Comparison of ENCODE assay signal across 23 cellular contexts in the genomic region with DNA sequence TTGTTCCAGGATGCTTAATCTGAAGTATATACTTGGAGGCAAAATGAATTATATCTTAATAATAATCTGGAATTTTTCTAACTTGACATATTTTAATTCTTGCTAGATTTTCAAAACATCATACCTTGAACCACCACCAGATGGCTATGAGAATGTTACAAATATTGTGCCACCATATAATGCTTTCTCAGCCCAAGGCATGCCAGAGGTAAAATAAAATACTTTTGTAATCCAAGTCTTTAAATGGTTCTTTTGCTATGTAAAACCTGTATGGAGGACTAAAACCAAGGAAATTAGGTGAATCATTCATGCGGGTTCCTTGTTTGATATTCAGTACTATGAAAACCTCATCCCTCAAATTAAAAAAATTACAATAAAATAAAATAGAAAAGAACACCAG. TPM values are rescaled to one million over a fixed set of nuclear protein-coding genes. Genes with fewer than 3 reads are reported as not detected.
A peak's percentile ranks its signal among the peaks of the same experiment; 100 is the strongest.
DNase-seq lines count a peak whose midpoint lies in the region; ATAC-seq, FAIRE-seq and TF ChIP-seq lines count a peak whose summit lies in the region.
"Had no signal": no experiment of that assay in that cellular context is flagged by ENCODE, and none has a peak within 500 bp of the region (broad histone marks: within the 10 kb centered on the region; RNA-seq: fewer than 3 reads in every experiment).

No MANE protein-coding gene starts in this region.

- no peak overlapping the region for H3K4ac ChIP-seq in IMR-90 (ENCODE audit: low read depth, low read length)

- no peak for FAIRE-seq in HepG2 (lab: Jason Lieb, UNC)

- H3K27me3 ChIP-seq in IMR-90 (ENCODE audit: control insufficient read depth, insufficient read depth, low read length), result no peaks in the 10 kb centered on the region
- no peaks in the 10 kb centered on the region for H3K27me3 ChIP-seq in HepG2 (ENCODE audit: control insufficient read depth in 1 of 2, insufficient read depth in 2 of 2, low read length in 2 of 2)
- H3K27me3 ChIP-seq: adrenal gland, SJSA1, transverse colon had no signal

- H3K23ac ChIP-seq in IMR-90 (ENCODE audit: low read depth, low read length), result no peak overlapping the region

- H2BK120ac ChIP-seq in IMR-90 (ENCODE audit: low read depth, low read length), result no peak overlapping the region

- no peak overlapping the region for H4K5ac ChIP-seq in IMR-90 (ENCODE audit: low read depth, low read length)

- H2AFZ ChIP-seq in IMR-90 (replicated peaks; ENCODE audit: low read length, poor library complexity) (no peak overlapping the region), HepG2 (ENCODE audit: low read length) (no peak overlapping the region)

- no peaks in the 10 kb centered on the region for H3K9me1 ChIP-seq in IMR-90 (ENCODE audit: insufficient read depth, low read length)

- CTCF ChIA-PET in IMR-90 (lab: Yijun Ruan, JAX) (no interaction called here), HepG2 (lab: Yijun Ruan, JAX; ENCODE audit: low intra/inter-chr PET ratio, low total read pairs) (no interaction called here)

- no peak overlapping the region for H3K14ac ChIP-seq in IMR-90 (replicated peaks; ENCODE audit: low read depth, low read length)

- DNase-seq in IMR-90 (no peak), OCI-M1 (lab: John Stamatoyannopoulos, UW) (peak; percentile 50), fibroblast of peridontal ligament (ENCODE audit: extremely low read depth) (peak; percentile 2), retinal pigment epithelial cell (ENCODE audit: low read depth) (no peak), NCI-H187 (lab: John Stamatoyannopoulos, UW) (no peak), NCI-H226 (no peak), HepG2 (ENCODE audit: low spot score) (no peak)
- DNase-seq: activated CD4-positive, alpha-beta memory T cell treated with anti-CD3 and anti-CD28 coated beads for 36 hours; activated gamma-delta T cell treated with Interleukin-2 at 50 U/mL for 16 hours; adrenal gland; AML-193; left colon; NCI-H1417; NCI-H526; psoas muscle; stimulated activated CD4-positive, alpha-beta T cell treated with anti-CD3 and anti-CD28 coated beads, Interleukin-2, amount 100 ng/mL, for 48 hours; stimulated activated naive CD8-positive, alpha-beta T cell treated with anti-CD3 and anti-CD28 coated beads, Interleukin-15, Interleukin-2, amounts not matched to agents 100 U/mL and 50 U/mL, for 24 hours; transverse colon; WERI-Rb-1 had no signal

- no peak overlapping the region for H2AK9ac ChIP-seq in IMR-90 (replicated peaks; ENCODE audit: low read depth, low read length, poor library complexity)

- H3K18ac ChIP-seq in IMR-90 (ENCODE audit: low read depth, low read length), result no peak overlapping the region

- in situ Hi-C loops in IMR-90 (cut with MboI; ENCODE audit: low sequenced_read_pairs), result no loop called here
- in situ Hi-C loops in HepG2 (cut with HindIII; ENCODE audit: extremely low pct_ligation_motif_present, low pct_unique_long_range_greater_than_20kb), result no loop called here

- H3K9me3 ChIP-seq in IMR-90 (ENCODE audit: control insufficient read depth, insufficient read depth, low read length) (no peaks in the 10 kb centered on the region), HepG2 (ENCODE audit: low read length) (no peaks in the 10 kb centered on the region)
- H3K9me3 ChIP-seq: adrenal gland, psoas muscle, SJSA1, transverse colon had no signal

- H3K4me3 ChIP-seq in IMR-90 (ENCODE audit: insufficient read depth, low read depth, low read length) (no peak overlapping the region), retinal pigment epithelial cell (ENCODE audit: low read length) (no peak overlapping the region), HepG2 (replicated peaks in 1 of 3; ENCODE audit: insufficient read depth in 1 of 3, low read depth in 2 of 3, low read length in 3 of 3) (no peak overlapping the region)
- H3K4me3 ChIP-seq: adrenal gland, psoas muscle, SJSA1, skin epidermis, transverse colon had no signal

- POLR2A ChIA-PET in IMR-90 (lab: Charles Lee; ENCODE audit: unreplicated experiment), result no interaction called here
- POLR2A ChIA-PET in HepG2 (lab: Yijun Ruan, JAX), result no interaction called here

- H3K4me2 ChIP-seq in IMR-90 (ENCODE audit: low read depth, low read length) (no peak overlapping the region), HepG2 (ENCODE audit: low read depth, low read length) (no peak overlapping the region)

- no peak overlapping the region for H2BK5ac ChIP-seq in IMR-90 (ENCODE audit: low read depth, low read length, poor library complexity, severe bottlenecking)

- H3K27ac ChIP-seq in IMR-90 (ENCODE audit: insufficient read depth, low read length), result no peak overlapping the region
- H3K27ac ChIP-seq in HepG2 (ENCODE audit: extremely low read length, insufficient read depth, low read length), result no peak overlapping the region
- H3K27ac ChIP-seq: adrenal gland, psoas muscle, SJSA1, skin epidermis, transverse colon, WERI-Rb-1 had no signal

- no peak for TF ChIP-seq EP300 in HepG2 (IDR thresholded peaks at IDR 0.05; ENCODE audit: low read depth in 2 of 2, low read length in 2 of 2)
- TF ChIP-seq EP300 in HepG2 (CRISPR knock-in tag; IDR thresholded peaks at IDR 0.05; ENCODE audit: borderline replicate concordance), result no peak

- TF ChIP-seq CTCF in IMR-90 (conservative IDR thresholded peaks at IDR 0.05; ENCODE audit: low read depth, low read length) (0 out of 2 replicates have a peak, but pooled peaks have one; percentile 17), retinal pigment epithelial cell (conservative IDR thresholded peaks at IDR 0.05; ENCODE audit: low read depth, low read length) (peak; percentile 35), HepG2 (CRISPR knock-in tag; IDR thresholded peaks at IDR 0.05) (no peak)

- TF ChIP-seq POLR2A in IMR-90 (IDR thresholded peaks at IDR 0.05; ENCODE audit: low read depth, low read length) (no peak), HepG2 (IDR thresholded peaks at IDR 0.05; ENCODE audit: insufficient read depth in 1 of 2, low read depth in 2 of 2, low read length in 2 of 2) (no peak)

- dilution Hi-C loops in IMR-90 (cut with HindIII; ENCODE audit: low sequenced_read_pairs, unreplicated experiment), result no loop called here

- no peak for ATAC-seq in IMR-90 (ENCODE audit: low read depth)
- ATAC-seq in HepG2, result no peak
- ATAC-seq: esophagus mucosa; left colon; psoas muscle; stimulated activated naive CD8-positive, alpha-beta T cell treated with anti-CD3 and anti-CD28 coated beads, Interleukin-15, Interleukin-2, amounts not matched to agents 100 U/mL and 50 U/mL, for 24 hours had no signal

- no peak overlapping the region for H3K56ac ChIP-seq in IMR-90 (ENCODE audit: extremely low read depth, insufficient read depth, low read length)

- no CpG with 5 or more reads among the region's 1 CpG for WGBS in IMR-90 (ENCODE audit: extremely low coverage in 2 of 2, insufficient read length in 1 of 2), 2 experiments
- 91% methylated on average over 1 of the region's 1 CpG for WGBS in HepG2 (ENCODE audit: low lambda C conversion rate)

- BruUV-seq in IMR-90 (replicated peaks; lab: Mats Ljungman, UMichigan), result no TSS peak
- no TSS peak for BruUV-seq in HepG2 (replicated peaks; lab: Mats Ljungman, UMichigan)

- no peaks in the 10 kb centered on the region for H3K36me3 ChIP-seq in IMR-90 (ENCODE audit: control insufficient read depth, insufficient read depth, low read length)
- H3K36me3 ChIP-seq in HepG2 (replicated peaks in 1 of 2; ENCODE audit: control insufficient read depth in 1 of 2, insufficient read depth in 2 of 2, low read length in 2 of 2), result no peaks in the 10 kb centered on the region; a peak in 1 of 5 replicates
- H3K36me3 ChIP-seq: adrenal gland, SJSA1, transverse colon, WERI-Rb-1 had no signal

- no peak overlapping the region for H3K9ac ChIP-seq in IMR-90 (ENCODE audit: low read depth, low read length)
- no peak overlapping the region for H3K9ac ChIP-seq in HepG2 (ENCODE audit: insufficient read depth, low read depth, low read length)

- no peak overlapping the region for H2AK5ac ChIP-seq in IMR-90 (ENCODE audit: low read depth, low read length)

- H2BK15ac ChIP-seq in IMR-90 (ENCODE audit: low read depth, low read length), result no peak overlapping the region

- no peaks in the 10 kb centered on the region for H3K79me1 ChIP-seq in IMR-90 (ENCODE audit: low read depth in 1 of 2, low read length in 2 of 2)

- no peak for TF ChIP-seq RAD21 in IMR-90 (IDR thresholded peaks at IDR 0.05; ENCODE audit: low read length)
- TF ChIP-seq RAD21 in HepG2 (CRISPR knock-in tag; IDR thresholded peaks at IDR 0.05), result no peak

- no peaks in the 10 kb centered on the region for H4K20me1 ChIP-seq in IMR-90 (ENCODE audit: insufficient read depth, low read length)
- no peaks in the 10 kb centered on the region for H4K20me1 ChIP-seq in HepG2 (ENCODE audit: insufficient read depth, low read length)

- intact Hi-C loops in IMR-90 (cut with micrococcal nuclease), result no loop called here
- intact Hi-C loops in HepG2 (cut with micrococcal nuclease; ENCODE audit: unreplicated experiment), result no loop called here

- no peak overlapping the region for H4K91ac ChIP-seq in IMR-90 (ENCODE audit: insufficient read depth, low read depth, low read length)

- H3K4me1 ChIP-seq in IMR-90 (ENCODE audit: control insufficient read depth, insufficient read depth, low read length), result no peaks in the 10 kb centered on the region
- H3K4me1 ChIP-seq in HepG2 (ENCODE audit: insufficient read depth, low read length), result no peaks in the 10 kb centered on the region
- H3K4me1 ChIP-seq: adrenal gland, psoas muscle, SJSA1, transverse colon had no signal

- no peaks in the 10 kb centered on the region for H3K79me2 ChIP-seq in HepG2 (ENCODE audit: insufficient read depth, low read length)

- H4K8ac ChIP-seq in IMR-90 (ENCODE audit: low read depth in 2 of 2, low read length in 2 of 2), result no peak overlapping the region

- H2BK20ac ChIP-seq in IMR-90 (ENCODE audit: low read depth, low read length), result no peak overlapping the region

RNA-seq across cellular contexts. Expression of gene NAALAD2, which starts 14.4 kb away (rescaled TPM):
- under 0.01 TPM in 1 of 2 replicates, not detected in the other for total RNA-seq in IMR-90 (2012; rRNA removed)
- polyA plus RNA-seq in IMR-90 (2012; rRNA removed), result 0.09 TPM in 1 of 2 replicates, not detected in the other
- 0.02 TPM in 1 of 2 replicates, not detected in the other for polyA plus RNA-seq in IMR-90 (2012; cell fraction: cytosol; rRNA removed)
- polyA plus RNA-seq in IMR-90 (2012; cell fraction: nucleus; rRNA removed; ENCODE audit: low replicate concordance), result 0.02 and 0.32 TPM in 2 replicates
- total RNA-seq in HepG2 (2016; rRNA removed; fragmentation: Illumina TruSeq; extraction: Trizol), result 5.5 and 8.0 TPM in 2 replicates
- total RNA-seq in HepG2 (2016; cell fraction: cytosol; rRNA removed; fragmentation: Illumina TruSeq; extraction: Trizol; ENCODE audit: low read depth), result 1.1 and 1.2 TPM in 2 replicates
- 3.0 and 8.2 TPM in 2 replicates for total RNA-seq in HepG2 (2016; cell fraction: insoluble cytoplasmic fraction; rRNA removed; fragmentation: Illumina TruSeq; extraction: Trizol)
- total RNA-seq in HepG2 (2016; cell fraction: membrane; rRNA removed; fragmentation: Illumina TruSeq; extraction: Trizol), result 1.3 and 2.0 TPM in 2 replicates
- 15.4 and 17.2 TPM in 2 replicates for total RNA-seq in HepG2 (2016; cell fraction: nucleus; rRNA removed; fragmentation: Illumina TruSeq; extraction: Trizol)
- 8.9 and 9.4 TPM in 2 replicates for polyA plus RNA-seq in HepG2 (2011; rRNA removed)
- 1.8 and 2.6 TPM in 2 replicates for polyA plus RNA-seq in HepG2 (2011; cell fraction: cytosol; rRNA removed)
- 7.4 and 8.3 TPM in 2 replicates for polyA plus RNA-seq in HepG2 (2011; cell fraction: nucleus; rRNA removed)
- 4.5 and 11.2 TPM in 2 replicates for polyA plus RNA-seq in HepG2 (2012)
- polyA plus RNA-seq in HepG2 (2016; cell fraction: cytosol; fragmentation: Illumina TruSeq; extraction: Trizol; ENCODE audit: low read depth), result 0.28 and 0.53 TPM in 2 replicates
- polyA plus RNA-seq in HepG2 (2016; cell fraction: insoluble cytoplasmic fraction; fragmentation: Illumina TruSeq; extraction: Trizol; ENCODE audit: low read depth), result 3.2 and 3.3 TPM in 2 replicates
- 0.89 and 1.0 TPM in 2 replicates for polyA plus RNA-seq in HepG2 (2016; cell fraction: membrane; fragmentation: Illumina TruSeq; extraction: Trizol; ENCODE audit: low read depth)
- 19.3 and 21.3 TPM in 2 replicates for polyA plus RNA-seq in HepG2 (2016; cell fraction: nucleus; fragmentation: Illumina TruSeq; extraction: Trizol; ENCODE audit: insufficient read depth, low read depth)
- 4.0 TPM in 1 of 2 replicates, not detected in the other for polyA minus RNA-seq in HepG2 (2011; rRNA and poly(A)+ RNA removed; ENCODE audit: low replicate concordance)
- polyA minus RNA-seq in HepG2 (2011; cell fraction: cytosol; rRNA and poly(A)+ RNA removed), result 3.3 and 4.3 TPM in 2 replicates
- polyA minus RNA-seq in HepG2 (2011; cell fraction: nucleus; rRNA and poly(A)+ RNA removed), result 39.9 and 43.0 TPM in 2 replicates
- total RNA-seq: activated CD4-positive, alpha-beta memory T cell treated with anti-CD3 and anti-CD28 coated beads for 36 hours; SJSA1; T-helper 2 cell treated with Interferon-gamma antibody and Interleukin-4, amounts not matched to agents 100 ng/mL and 5 ng/mL, for 36 hours had no signal

Comparison
In these comparisons a context has a peak if more than half of its experiments do, and no peak if none do; other contexts are left out.
1. DNase-seq: peak in OCI-M1 (single experiment) and fibroblast of peridontal ligament (single experiment); none in IMR-90 (single experiment), retinal pigment epithelial cell (single experiment), NCI-H187 (0 of 2), NCI-H226 (single experiment) and HepG2 (single experiment).